14 cellular contexts compared by ENCODE assay signal in genomic region chr6:18042536-18043145, GRCh38. TPM values are rescaled to one million over a fixed set of nuclear protein-coding genes. Genes with fewer than 3 reads are reported as not detected.
DNase-seq lines count a peak whose midpoint lies in the region; ATAC-seq and TF ChIP-seq lines count a peak whose summit lies in the region.
"Had no signal": no experiment of that assay in that cellular context is flagged by ENCODE, and none has a peak within 500 bp of the region (broad histone marks: within the 10 kb centered on the region; RNA-seq: fewer than 3 reads in every experiment).

No MANE protein-coding gene starts in this region.

- TF ChIP-seq EP300 in transverse colon (IDR thresholded peaks at IDR 0.05; ENCODE audit: low read depth), result no peak

- TF ChIP-seq CTCF in RWPE2 (IDR thresholded peaks at IDR 0.05; ENCODE audit: poor library complexity, severe bottlenecking) (no peak), endothelial cell (IDR thresholded peaks at IDR 0.05; ENCODE audit: unreplicated experiment) (no peak), nephron progenitor cell (IDR thresholded peaks at IDR 0.05) (no peak), transverse colon (IDR thresholded peaks at IDR 0.05) (no peak)

- 85% methylated on average over 8 of the region's 8 CpGs; no CpG with 5 or more reads in 1 of the 2 donors for WGBS in transverse colon (ENCODE audit: low coverage in 1 of 2), 2 donors

- H3K27ac ChIP-seq in RWPE2 (ENCODE audit: poor library complexity, severe bottlenecking), result peak overlapping the region; percentile 40
- peak overlapping the region; percentile 14 to 59 (median 34) for H3K27ac ChIP-seq in transverse colon
- H3K27ac ChIP-seq: cardiac muscle cell had no signal

- H3K36me3 Mint-ChIP-seq in endothelial cell (ENCODE audit: low read depth, unreplicated experiment) (peaks cover 4% of the 10 kb centered on the region), nephron progenitor cell (ENCODE audit: low read depth) (no peaks in the 10 kb centered on the region)
- H3K36me3 Mint-ChIP-seq: CD14-positive monocyte had no signal

- intact Hi-C loops in transverse colon (cut with DNase I; ENCODE audit: low total_unique reads), result no loop called here

- H3K4me3 Mint-ChIP-seq in endothelial cell (ENCODE audit: unreplicated experiment), result no peak overlapping the region
- no peak overlapping the region for H3K4me3 Mint-ChIP-seq in nephron progenitor cell
- H3K4me3 Mint-ChIP-seq: activated B cell treated with CpG ODN at 0.5 μM for 24 hours had no signal

- H3K27ac Mint-ChIP-seq in endothelial cell (ENCODE audit: unreplicated experiment) (peak overlapping the region; percentile 45), nephron progenitor cell (peak overlapping the region; percentile 7)
- H3K27ac Mint-ChIP-seq: activated B cell treated with CpG ODN at 0.5 μM for 24 hours had no signal

- H3K27me3 Mint-ChIP-seq in endothelial cell (ENCODE audit: unreplicated experiment), result no peaks in the 10 kb centered on the region
- H3K27me3 Mint-ChIP-seq in nephron progenitor cell (ENCODE audit: low read depth, poor library complexity), result peaks cover 3% of the 10 kb centered on the region

- peaks cover 25% of the 10 kb centered on the region for H3K4me1 ChIP-seq in RWPE2 (ENCODE audit: insufficient read depth, poor library complexity, severe bottlenecking)
- peaks cover 0 to 13% (median 6%) of the 10 kb centered on the region in 4 donors for H3K4me1 ChIP-seq in transverse colon

- TF ChIP-seq POLR2A in transverse colon (IDR thresholded peaks at IDR 0.05), result no peak

- no peak for DNase-seq in RWPE2 (ENCODE audit: low spot score)
- DNase-seq in endothelial cell (ENCODE audit: low spot score), result no peak
- no peak for DNase-seq in nephron progenitor cell
- DNase-seq in transverse colon, result no peak
- no peak for DNase-seq in NCI-H510A (lab: John Stamatoyannopoulos, UW)
- no peak for DNase-seq in HPDE6-E6E7 (ENCODE audit: extremely low spot score)
- DNase-seq: activated B cell treated with CpG ODN at 0.5 μM for 24 hours; activated naive CD4-positive, alpha-beta T cell treated with Interleukin-2 at 50 U/mL for 16 hours; stimulated activated CD4-positive, alpha-beta T cell treated with anti-CD3 and anti-CD28 coated beads, Interleukin-15, amount 100 ng/mL, for 24 hours had no signal

- H3K36me3 ChIP-seq in RWPE2 (ENCODE audit: low read depth) (no peaks in the 10 kb centered on the region), transverse colon (no peaks in the 10 kb centered on the region)
- H3K36me3 ChIP-seq: cardiac muscle cell, heart right ventricle, MG63 had no signal

- H3K27me3 ChIP-seq in RWPE2 (ENCODE audit: insufficient read depth, poor library complexity, severe bottlenecking), result no peaks in the 10 kb centered on the region
- no peaks in the 10 kb centered on the region for H3K27me3 ChIP-seq in transverse colon
- H3K27me3 ChIP-seq: cardiac muscle cell, heart right ventricle, MG63 had no signal

- H3K4me3 ChIP-seq in RWPE2 (ENCODE audit: severe bottlenecking) (no peak overlapping the region), transverse colon (no peak overlapping the region)
- H3K4me3 ChIP-seq: cardiac muscle cell, heart right ventricle, MG63 had no signal

- no peaks in the 10 kb centered on the region for H3K9me3 ChIP-seq in RWPE2 (ENCODE audit: severe bottlenecking)
- H3K9me3 ChIP-seq in transverse colon, result no peaks in the 10 kb centered on the region
- H3K9me3 ChIP-seq: heart right ventricle, MG63 had no signal

- ATAC-seq in RWPE2 (ENCODE audit: low read depth), result no peak
- no peak for ATAC-seq in GM18511 (IDR thresholded peaks at IDR 0.05; ENCODE audit: unreplicated experiment)

- H3K4me1 Mint-ChIP-seq in endothelial cell (ENCODE audit: unreplicated experiment) (peaks cover 17% of the 10 kb centered on the region), nephron progenitor cell (peaks cover 5% of the 10 kb centered on the region)
- H3K4me1 Mint-ChIP-seq: activated B cell treated with CpG ODN at 0.5 μM for 24 hours had no signal

- H3K9me3 Mint-ChIP-seq in endothelial cell (ENCODE audit: unreplicated experiment) (no peaks in the 10 kb centered on the region), nephron progenitor cell (no peaks in the 10 kb centered on the region)
- H3K9me3 Mint-ChIP-seq: activated B cell treated with CpG ODN at 0.5 μM for 24 hours had no signal

- in situ Hi-C loops in transverse colon (cut with MboI; ENCODE audit: low pct_ligation_motif_present in 1 of 4, low pct_unique_long_range_greater_than_20kb in 1 of 4, low sequenced_read_pairs in 3 of 4), result no loop called here

RNA-seq across cellular contexts. Expression of gene KIF13A, which starts 55.2 kb away (rescaled TPM):
- 139 TPM for total RNA-seq in endothelial cell (ENCODE audit: unreplicated experiment)
- total RNA-seq in transverse colon, result 10 to 100 TPM; 36.3 to 47.5 (median 38.1) TPM
